Comparison of ENCODE assay signal across 18 cellular contexts in the genomic region with DNA sequence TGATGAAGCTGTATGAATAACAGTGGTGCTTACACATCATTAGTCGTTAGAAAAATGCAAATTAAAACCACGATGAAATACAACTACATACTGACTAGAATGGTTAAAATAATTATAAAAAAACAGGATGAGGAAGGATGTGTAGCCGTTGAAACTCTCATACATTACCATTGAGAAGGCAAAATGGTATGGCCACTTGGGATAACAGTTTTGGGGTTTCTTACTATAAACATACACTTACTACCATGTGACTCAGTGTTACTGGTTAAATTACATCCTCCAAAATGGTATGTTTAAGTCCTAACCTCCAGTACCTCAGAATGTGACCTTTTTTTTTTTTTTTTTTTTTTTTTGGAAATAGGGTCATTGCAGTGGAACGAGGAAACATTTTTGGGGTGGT.
"Had no signal": no experiment of that assay in that cellular context is flagged by ENCODE, and none has a peak within 500 bp of the region (broad histone marks: within the 10 kb centered on the region; RNA-seq: fewer than 3 reads in every experiment).

No MANE protein-coding gene starts in this region.

- FAIRE-seq: TTC549 had no signal

- H3K9me3 ChIP-seq: neutrophil, right lobe of liver, thoracic aorta, upper lobe of right lung had no signal

- H3K4me3 ChIP-seq: right lobe of liver, thoracic aorta, upper lobe of right lung had no signal

- DNase-seq: activated CD4-positive, alpha-beta memory T cell treated with anti-CD3 and anti-CD28 coated beads, Interleukin-2, amount 10 ng/mL, durations not matched to agents 7 days and 5 days; activated CD4-positive, alpha-beta T cell treated with anti-CD3 and anti-CD28 coated beads for 4 hours; activated CD8-positive, alpha-beta memory T cell treated with anti-CD3 and anti-CD28 coated beads, Interleukin-2, amount 10 ng/mL, durations not matched to agents 7 days and 5 days; activated naive CD4-positive, alpha-beta T cell treated with anti-CD3 and anti-CD28 coated beads for 36 hours; activated T-cell treated with anti-CD3 and anti-CD28 coated beads, Interleukin-2, amount 50 U/mL, for 1 hour; aorta; effector CD4-positive, alpha-beta T cell; natural killer cell; right lobe of liver; stimulated activated CD4-positive, alpha-beta T cell treated with anti-CD3 and anti-CD28 coated beads, Interleukin-4, amount 100 ng/mL, for 24 hours; upper lobe of right lung had no signal

- H3K27ac ChIP-seq: neutrophil, parathyroid adenoma, right lobe of liver, thoracic aorta, upper lobe of right lung had no signal

- H3K27me3 ChIP-seq: neutrophil, right lobe of liver, upper lobe of right lung had no signal

- ATAC-seq: activated CD8-positive, alpha-beta memory T cell treated with anti-CD3 and anti-CD28 coated beads, Interleukin-2, amount 10 ng/mL, durations not matched to agents 7 days and 5 days; esophagus mucosa; natural killer cell; right lobe of liver; stimulated activated memory B cell treated with anti-CD40 and anti-IgM and Interleukin-4, amounts not matched to agents 10 μg/mL and 1 μg/mL and 100 μg/mL, for 72 hours; upper lobe of right lung; WTC11 had no signal
